ENCODE assay signal across 1 cellular context in genomic region chr20:48795732-48796131, GRCh38.
TF ChIP-seq lines count a peak whose summit lies in the region.

No MANE protein-coding gene starts in this region.

TF ChIP-seq in K562, 482 proteins besides CTCF, POLR2A, EP300 and RAD21 (continued from another document):
- TF ChIP-seq ZBTB11 (CRISPR knock-in tag; IDR thresholded peaks at IDR 0.05) = 0 out of 6 replicates have a peak, but pooled peaks of 1 of the 3 experiments have one; percentile 30
- TF ChIP-seq ZNF280A (IDR thresholded peaks at IDR 0.05; ENCODE audit: low read depth, partially characterized antibody) = no peak
- TF ChIP-seq ZC3H11A (IDR thresholded peaks at IDR 0.05; ENCODE audit: low read depth, low read length) = no peak
- no peak for TF ChIP-seq SNRNP70 (optimal IDR thresholded peaks at IDR 0.05; ENCODE audit: low read depth, low read length)
- no peak for TF ChIP-seq MCM2 (IDR thresholded peaks at IDR 0.05; ENCODE audit: low read depth)
- no peak for TF ChIP-seq ATF6 (CRISPR knock-in tag; IDR thresholded peaks at IDR 0.05)
- 0 out of 4 replicates have a peak, but pooled peaks of 1 of the 2 experiments have one; percentile 26 for TF ChIP-seq MNT (conservative IDR thresholded peaks at IDR 0.05)
- TF ChIP-seq BHLHE40 (IDR thresholded peaks at IDR 0.05; ENCODE audit: low read length) = peak; percentile 41; the same call in 1 of the 2 replicates
- TF ChIP-seq IRF1 (CRISPR knock-in tag; IDR thresholded peaks at IDR 0.05; ENCODE audit: borderline replicate concordance) = no peak
- TF ChIP-seq ZNF609 (CRISPR knock-in tag; IDR thresholded peaks at IDR 0.05; ENCODE audit: borderline replicate concordance) = no peak
- TF ChIP-seq MECOM (CRISPR knock-in tag; IDR thresholded peaks at IDR 0.05) = no peak
TF ChIP-seq in K562: peak in this region for 3.
